In the genomic region with DNA sequence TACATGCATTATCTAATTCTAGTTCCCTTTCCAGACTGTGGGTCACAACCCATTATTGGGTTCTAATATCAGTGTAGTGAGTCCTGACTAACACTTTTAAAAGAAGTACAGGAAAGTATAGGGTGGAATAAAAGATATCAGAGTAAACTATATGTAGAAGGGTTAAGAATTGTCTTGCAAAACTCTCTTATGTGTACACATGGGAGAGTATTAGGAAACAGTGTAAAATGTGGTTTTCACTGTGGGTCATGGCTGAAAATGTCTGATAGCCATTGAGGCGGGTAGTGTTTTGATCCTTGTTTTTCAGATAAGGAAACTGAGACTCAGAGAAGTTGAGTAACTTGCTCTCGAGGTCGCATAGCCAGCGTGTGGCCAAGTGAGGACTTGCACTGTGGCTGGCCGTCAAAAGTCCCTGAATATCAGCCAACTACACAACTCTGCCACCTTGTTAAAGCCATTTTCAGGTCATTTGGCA, we compare ENCODE assay signal across 15 cellular contexts. TPM values are rescaled to one million over a fixed set of nuclear protein-coding genes. Genes with fewer than 3 reads are reported as not detected.
DNase-seq lines count a peak whose midpoint lies in the region; ATAC-seq and TF ChIP-seq lines count a peak whose summit lies in the region.
"Had no signal": no experiment of that assay in that cellular context is flagged by ENCODE, and none has a peak within 500 bp of the region (broad histone marks: within the 10 kb centered on the region; RNA-seq: fewer than 3 reads in every experiment).

No MANE protein-coding gene starts in this region.

- DNase-seq in Right ventricle myocardium inferior (ENCODE audit: missing footprints): no peak
- no peak for DNase-seq in cardiac septum (ENCODE audit: low spot score)
- DNase-seq in choroid plexus epithelial cell (ENCODE audit: low read depth): peak; percentile 43
- no peak for DNase-seq in memory B cell (ENCODE audit: low spot score in 2 of 2)
- no peak for DNase-seq in KG1 (lab: John Stamatoyannopoulos, UW)
- no peak for DNase-seq in amniotic stem cell (lab: John Stamatoyannopoulos, UW)
- no peak for DNase-seq in DMS79 (lab: John Stamatoyannopoulos, UW)
- DNase-seq: activated T-cell treated with anti-CD3 and anti-CD28 coated beads, Interleukin-2, amount 50 U/mL, for 1 hour; DMS53; esophagus squamous epithelium; NCI-H1417; T1000 had no signal

- TF ChIP-seq CTCF in choroid plexus epithelial cell (conservative IDR thresholded peaks at IDR 0.05; ENCODE audit: low read depth, low read length): no peak

- H3K27me3 Mint-ChIP-seq in memory B cell: no peaks in the 10 kb centered on the region

- H3K27ac Mint-ChIP-seq in memory B cell: peak overlapping the region; percentile 98

- ATAC-seq in Right ventricle myocardium inferior (peak; percentile 53), memory B cell (ENCODE audit: low read depth) (no peak), HG03442 (IDR thresholded peaks at IDR 0.05; ENCODE audit: unreplicated experiment) (no peak)

- peaks cover under 1% of the 10 kb centered on the region for H3K36me3 Mint-ChIP-seq in memory B cell

- peaks cover 14% of the 10 kb centered on the region for H3K4me1 Mint-ChIP-seq in memory B cell

- H3K9me3 Mint-ChIP-seq in memory B cell: no peaks in the 10 kb centered on the region

- H3K4me3 ChIP-seq in choroid plexus epithelial cell (ENCODE audit: low read depth, low read length): no peak overlapping the region
- H3K4me3 ChIP-seq: esophagus squamous epithelium, prostate gland, thoracic aorta had no signal

- intact Hi-C loops in Right ventricle myocardium inferior (cut with DNase I) (no loop called here), cardiac septum (cut with DNase I) (no loop called here)

- no peak overlapping the region for H3K4me3 Mint-ChIP-seq in memory B cell

RNA-seq across cellular contexts. Expression of a gene that starts 18.5 kb away (rescaled TPM):
- total RNA-seq in Right ventricle myocardium inferior (7.9 TPM), cardiac septum (12.8 TPM)

RNA-seq across cellular contexts. Expression of a gene that starts 20.0 kb away (rescaled TPM):
- total RNA-seq in Right ventricle myocardium inferior (27.4 TPM), cardiac septum (22.1 TPM)
